11 cellular contexts compared by ENCODE assay signal in the genomic region with DNA sequence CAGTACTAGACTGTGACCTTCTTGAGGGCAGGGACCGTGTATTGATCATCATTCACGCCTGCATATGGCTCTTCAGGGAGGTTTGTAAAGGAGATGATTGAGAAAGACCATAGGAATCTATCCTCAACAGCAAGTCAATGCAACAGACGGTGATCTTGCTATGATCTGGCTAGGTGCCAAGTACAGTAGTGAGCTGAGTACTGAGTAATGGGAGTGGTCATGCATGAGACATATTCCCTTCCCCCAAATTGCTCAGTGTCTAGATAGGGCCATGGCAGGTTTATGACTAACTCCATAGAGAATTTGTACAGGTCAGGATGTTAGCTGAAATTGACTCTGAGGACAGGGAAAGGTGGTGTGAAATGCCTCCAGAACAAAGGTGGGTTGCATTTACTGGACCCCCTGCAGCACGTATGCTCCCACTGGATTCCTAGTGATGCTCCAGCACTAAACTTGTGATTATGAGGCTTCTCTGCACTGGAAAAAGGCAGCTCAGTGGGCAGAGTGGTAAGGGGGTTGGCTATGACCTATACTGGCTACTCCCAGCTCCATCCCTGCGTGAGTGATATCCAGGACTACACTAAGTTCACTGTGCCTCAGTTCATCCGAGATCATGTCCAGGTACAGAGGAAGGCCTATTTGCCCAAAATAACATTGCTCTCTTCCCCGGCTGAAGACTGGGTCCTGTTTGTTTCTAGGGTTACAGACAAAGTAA. TPM values are rescaled to one million over a fixed set of nuclear protein-coding genes. Genes with fewer than 3 reads are reported as not detected.
DNase-seq lines count a peak whose midpoint lies in the region; ATAC-seq and TF ChIP-seq lines count a peak whose summit lies in the region.
"Had no signal": no experiment of that assay in that cellular context is flagged by ENCODE, and none has a peak within 500 bp of the region (broad histone marks: within the 10 kb centered on the region; RNA-seq: fewer than 3 reads in every experiment).

No MANE protein-coding gene starts in this region.

- TF ChIP-seq CTCF in hepatocyte (IDR thresholded peaks at IDR 0.05; ENCODE audit: poor library complexity) (no peak), smooth muscle cell (IDR thresholded peaks at IDR 0.05; ENCODE audit: borderline replicate concordance, insufficient read depth, poor library complexity, severe bottlenecking) (no peak)

- H3K4me1 ChIP-seq in adipocyte (ENCODE audit: control insufficient read depth, insufficient read depth, low read length) (peaks cover 9% of the 10 kb centered on the region), hepatocyte (ENCODE audit: insufficient read depth) (no peaks in the 10 kb centered on the region), smooth muscle cell (ENCODE audit: low read depth) (no peaks in the 10 kb centered on the region)
- H3K4me1 ChIP-seq: stomach had no signal

- 75% methylated on average over 7 of the region's 7 CpGs for WGBS in hepatocyte (ENCODE audit: low lambda C conversion rate, missing lambda C conversion rate)
- WGBS in smooth muscle cell (ENCODE audit: low lambda C conversion rate) = 73% methylated on average over 7 of the region's 7 CpGs

- H3F3A ChIP-seq in smooth muscle cell (ENCODE audit: low read depth) = no peaks in the 10 kb centered on the region

- H3K9me3 ChIP-seq in MG63 (no peaks in the 10 kb centered on the region), adipocyte (ENCODE audit: control insufficient read depth, low read length) (no peaks in the 10 kb centered on the region), hepatocyte (ENCODE audit: low read depth) (no peaks in the 10 kb centered on the region), smooth muscle cell (replicated peaks; ENCODE audit: low read depth) (no peaks in the 10 kb centered on the region)
- H3K9me3 ChIP-seq: stomach had no signal

- H3K27me3 ChIP-seq in MG63 (no peaks in the 10 kb centered on the region), adipocyte (replicated peaks; ENCODE audit: control insufficient read depth, insufficient read depth, low read length) (peaks cover 34% of the 10 kb centered on the region), hepatocyte (no peaks in the 10 kb centered on the region), smooth muscle cell (ENCODE audit: low read depth) (peaks cover 11% of the 10 kb centered on the region)

- H3K9ac ChIP-seq in adipocyte (ENCODE audit: low read length) = no peak overlapping the region
- H3K9ac ChIP-seq in smooth muscle cell (ENCODE audit: low read depth) = no peak overlapping the region

- H3K79me2 ChIP-seq in hepatocyte = no peaks in the 10 kb centered on the region
- H3K79me2 ChIP-seq in smooth muscle cell (ENCODE audit: low read depth) = no peaks in the 10 kb centered on the region

- H3K27ac ChIP-seq in hepatocyte (no peak overlapping the region), smooth muscle cell (ENCODE audit: low read depth) (no peak overlapping the region)
- H3K27ac ChIP-seq: stomach had no signal

- no peaks in the 10 kb centered on the region for H3K9me2 ChIP-seq in hepatocyte (replicated peaks; ENCODE audit: insufficient read depth)

- DNase-seq in EH (ENCODE audit: low read depth) (peak; percentile 68), MG63 (peak; percentile 4), adipocyte (ENCODE audit: low read depth) (peak; percentile 20), hepatocyte (ENCODE audit: low spot score) (peak; percentile 34), smooth muscle cell (lab: John Stamatoyannopoulos, UW; ENCODE audit: unreplicated experiment) (no peak), NCI-H2081 treated with DMSO at 0.1 percent for 48 hours (lab: John Stamatoyannopoulos, UW) (no peak)
- DNase-seq: activated CD4-positive, alpha-beta T cell treated with anti-CD3 and anti-CD28 coated beads for 4 hours; DMS153; stomach had no signal

- H3K4me2 ChIP-seq in hepatocyte (no peak overlapping the region), smooth muscle cell (no peak overlapping the region)

- H4K20me1 ChIP-seq in hepatocyte (ENCODE audit: insufficient read depth, poor library complexity, severe bottlenecking) (no peaks in the 10 kb centered on the region), smooth muscle cell (ENCODE audit: low read depth) (no peaks in the 10 kb centered on the region)

- ATAC-seq in HG02870 (IDR thresholded peaks at IDR 0.05; ENCODE audit: unreplicated experiment) (no peak), HG02938 (IDR thresholded peaks at IDR 0.05; ENCODE audit: unreplicated experiment) (no peak)

- H3K36me3 ChIP-seq in MG63 (no peaks in the 10 kb centered on the region), adipocyte (ENCODE audit: control insufficient read depth, insufficient read depth, low read length, severe bottlenecking) (no peaks in the 10 kb centered on the region), hepatocyte (replicated peaks; ENCODE audit: insufficient read depth, low read depth) (no peaks in the 10 kb centered on the region), smooth muscle cell (ENCODE audit: low read depth) (no peaks in the 10 kb centered on the region)
- H3K36me3 ChIP-seq: stomach had no signal

- H2AFZ ChIP-seq in hepatocyte (no peak overlapping the region), smooth muscle cell (ENCODE audit: low read depth) (no peak overlapping the region)

- H3K4me3 ChIP-seq in MG63 (no peak overlapping the region), adipocyte (ENCODE audit: low read length) (no peak overlapping the region), hepatocyte (no peak overlapping the region), smooth muscle cell (no peak overlapping the region)
- H3K4me3 ChIP-seq: stomach had no signal

RNA-seq across cellular contexts. Expression of a gene that starts 37.2 kb away (rescaled TPM):
- total RNA-seq in MG63 (2014; rRNA removed; shearing (Covaris generic); ENCODE audit: low replicate concordance) = not detected in 2 replicates
- under 0.01 and 0.07 TPM in 2 replicates for total RNA-seq in hepatocyte
- polyA plus RNA-seq in hepatocyte = 0.46 and 0.52 TPM in 2 replicates
- total RNA-seq in smooth muscle cell = 0.27 and 0.40 TPM in 2 replicates
- 0.15 and 0.28 TPM in 2 replicates for polyA plus RNA-seq in smooth muscle cell

Comparison
In these comparisons a context has a peak if more than half of its experiments do, and no peak if none do; other contexts are left out.
1. DNase-seq: peak in EH (single experiment), MG63 (single experiment), adipocyte (single experiment) and hepatocyte (single experiment); none in smooth muscle cell (single experiment) and NCI-H2081 treated with DMSO at 0.1 percent for 48 hours (single experiment).